In the genomic region with DNA sequence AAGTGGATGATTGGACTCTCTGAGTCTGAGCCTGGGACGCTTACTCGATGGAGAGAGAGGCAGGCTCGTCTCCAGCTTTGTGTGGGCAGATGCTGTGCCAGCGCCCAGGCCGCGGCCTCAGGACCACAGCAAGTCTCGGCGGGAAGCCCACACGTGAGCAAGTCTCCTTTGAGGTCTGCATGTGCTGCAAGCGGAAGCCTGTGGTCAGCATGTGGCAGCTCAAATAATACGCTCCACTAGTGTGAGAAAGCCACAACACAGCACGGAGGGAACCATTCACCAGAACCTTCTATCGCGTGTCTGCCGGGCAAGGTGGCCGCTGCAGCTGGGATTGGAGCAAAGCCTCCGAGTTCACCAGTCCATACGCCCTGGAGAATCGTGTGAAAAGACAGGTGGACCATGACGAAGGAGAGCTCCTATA, we compare ENCODE assay signal across 8 cellular contexts.
A peak's percentile ranks its signal among the peaks of the same experiment; 100 is the strongest.
DNase-seq lines count a peak whose midpoint lies in the region; ATAC-seq and TF ChIP-seq lines count a peak whose summit lies in the region.

No MANE protein-coding gene starts in this region.

- H3K36me3 ChIP-seq in brain microvascular endothelial cell (replicated peaks) (no peaks in the 10 kb centered on the region), testis (ENCODE audit: low read depth, missing control alignments) (no peaks in the 10 kb centered on the region)

- no peak for TF ChIP-seq CTCF in brain microvascular endothelial cell (IDR thresholded peaks at IDR 0.05; ENCODE audit: low read depth, low read length, missing control alignments)
- no peak for TF ChIP-seq CTCF in testis (IDR thresholded peaks at IDR 0.05)

- H3K4me1 ChIP-seq in testis, result no peaks in the 10 kb centered on the region

- TF ChIP-seq POLR2A in testis (IDR thresholded peaks at IDR 0.05), result no peak

- H3K27ac ChIP-seq in brain microvascular endothelial cell (no peak overlapping the region), testis (no peak overlapping the region)

- WGBS in testis, 2 donors, result 71 to 87% methylated on average over 12 to 20 of the region's 20 CpGs

- in situ Hi-C loops in brain microvascular endothelial cell (cut with HindIII; ENCODE audit: low pct_ligation_motif_present, low sequenced_read_pairs), result no loop called here

- H3K9me3 ChIP-seq in testis, result no peaks in the 10 kb centered on the region

- intact Hi-C loops in testis (cut with DNase I; ENCODE audit: low total_unique reads), result no loop called here

- no peak overlapping the region for H3K4me3 ChIP-seq in brain microvascular endothelial cell (ENCODE audit: low read depth, low read length)
- no peak overlapping the region for H3K4me3 ChIP-seq in testis

- ATAC-seq in GM18508 (IDR thresholded peaks at IDR 0.05; ENCODE audit: insufficient read depth, unreplicated experiment) (peak; percentile 86), HG02884 (IDR thresholded peaks at IDR 0.05; ENCODE audit: unreplicated experiment) (peak; percentile 91)

- H3K27me3 ChIP-seq in brain microvascular endothelial cell (replicated peaks) (no peaks in the 10 kb centered on the region), testis (no peaks in the 10 kb centered on the region)

- DNase-seq in SW480 (ENCODE audit: low spot score) (peak; percentile 85), brain microvascular endothelial cell (peak; percentile 15), NCI-H2107 treated with DMSO at 0.1 percent for 48 hours (lab: John Stamatoyannopoulos, UW; ENCODE audit: unreplicated experiment) (no peak), LoVo (ENCODE audit: low spot score) (no peak), testis (no peak)
- DNase-seq in stimulated activated CD8-positive, alpha-beta memory T cell treated with anti-CD3 and anti-CD28 coated beads, Interleukin-7, amount 100 ng/mL, for 4 hours (ENCODE audit: low read depth in 2 of 2), result peak; percentile 35 to 36

Comparison
In these comparisons a context has a peak if more than half of its experiments do, and no peak if none do; other contexts are left out.
1. DNase-seq: peak in SW480 (single experiment), brain microvascular endothelial cell (single experiment) and stimulated activated CD8-positive, alpha-beta memory T cell treated with anti-CD3 and anti-CD28 coated beads, Interleukin-7, amount 100 ng/mL, for 4 hours (2 of 2); none in NCI-H2107 treated with DMSO at 0.1 percent for 48 hours (single experiment), LoVo (single experiment) and testis (single experiment).